Comparison of ENCODE assay signal across 11 cellular contexts in the genomic region with DNA sequence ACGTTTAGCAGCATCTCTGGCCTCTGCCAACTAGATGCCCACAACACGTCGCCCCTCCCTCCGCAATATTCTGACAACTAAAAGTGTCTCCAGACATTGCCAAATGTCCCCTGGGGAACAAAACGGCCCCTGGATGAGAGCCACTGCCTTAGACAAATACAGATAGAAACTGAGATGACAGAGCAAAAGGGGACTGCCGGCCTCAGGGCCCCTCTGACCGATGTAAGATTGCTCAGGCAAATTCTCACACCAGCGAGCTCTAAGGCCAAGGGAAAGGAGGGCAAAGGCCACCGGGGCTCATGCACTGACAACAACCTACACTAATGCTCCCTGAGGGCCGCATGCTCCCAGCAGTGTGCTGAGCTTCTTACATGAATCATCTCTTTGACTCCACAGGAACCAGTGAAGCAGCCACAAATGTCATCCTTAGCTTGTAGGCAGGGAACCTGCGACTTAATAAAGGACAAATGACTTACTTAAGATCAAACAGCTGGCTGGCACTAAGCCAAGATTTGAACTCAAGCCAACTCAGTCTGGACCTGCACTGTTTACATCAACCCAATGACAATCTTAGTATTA.
DNase-seq lines count a peak whose midpoint lies in the region; ATAC-seq and TF ChIP-seq lines count a peak whose summit lies in the region.
"Had no signal": no experiment of that assay in that cellular context is flagged by ENCODE, and none has a peak within 500 bp of the region (broad histone marks: within the 10 kb centered on the region; RNA-seq: fewer than 3 reads in every experiment).

No MANE protein-coding gene starts in this region.

- ATAC-seq in GM19463 (IDR thresholded peaks at IDR 0.05; ENCODE audit: unreplicated experiment) (peak; percentile 48), HG02759 (IDR thresholded peaks at IDR 0.05; ENCODE audit: unreplicated experiment) (no peak), HG02678 (IDR thresholded peaks at IDR 0.05; ENCODE audit: unreplicated experiment) (no peak)

- H3K4ac ChIP-seq in mesenchymal stem cell (ENCODE audit: low read depth in 1 of 2, low read length in 2 of 2): no peak overlapping the region

- H3K27me3 ChIP-seq in MG63 (no peaks in the 10 kb centered on the region), mesenchymal stem cell (ENCODE audit: control insufficient read depth in 1 of 2, insufficient read depth in 1 of 2, low read length in 2 of 2) (peaks cover 0 to 10% of the 10 kb centered on the region in 2 experiments), stomach (no peaks in the 10 kb centered on the region)

- H3K4me1 ChIP-seq in mesenchymal stem cell (ENCODE audit: control insufficient read depth, insufficient read depth, low read depth, low read length) (peaks cover 28% of the 10 kb centered on the region), stomach (no peaks in the 10 kb centered on the region)

- no peak overlapping the region for H2AFZ ChIP-seq in mesenchymal stem cell (ENCODE audit: low read depth, low read length)

- H3K9ac ChIP-seq in mesenchymal stem cell (ENCODE audit: low read length): no peak overlapping the region

- 45% methylated on average over 11 of the region's 11 CpGs for WGBS in mesenchymal stem cell
- 48 to 68% (median 57%) methylated on average over 11 of the region's 11 CpGs for WGBS in stomach, 5 donors

- H2BK120ac ChIP-seq in mesenchymal stem cell (ENCODE audit: low read depth, low read length): no peak overlapping the region

- peak overlapping the region; percentile 50 for H2AK5ac ChIP-seq in mesenchymal stem cell (ENCODE audit: low read length, severe bottlenecking)

- H3K36me3 ChIP-seq in MG63: no peaks in the 10 kb centered on the region
- H3K36me3 ChIP-seq in mesenchymal stem cell (ENCODE audit: control insufficient read depth in 1 of 2, insufficient read depth in 2 of 2, low read depth in 1 of 2, low read length in 2 of 2): no peaks in the 10 kb centered on the region
- H3K36me3 ChIP-seq in stomach: no peaks in the 10 kb centered on the region

- H3K9me3 ChIP-seq in MG63 (no peaks in the 10 kb centered on the region), mesenchymal stem cell (ENCODE audit: control insufficient read depth, low read length) (no peaks in the 10 kb centered on the region), stomach (no peaks in the 10 kb centered on the region)

- no peak overlapping the region for H4K8ac ChIP-seq in mesenchymal stem cell (ENCODE audit: low read length)

- H2BK12ac ChIP-seq in mesenchymal stem cell (ENCODE audit: low read length in 2 of 2): peak overlapping the region in 1 of 2 experiments; percentile 31

- H3K23ac ChIP-seq in mesenchymal stem cell (ENCODE audit: low read length in 2 of 2): no peak overlapping the region

- intact Hi-C loops in stomach (cut with DNase I; ENCODE audit: low total_unique reads): no loop called here

- H3K4me2 ChIP-seq in mesenchymal stem cell (ENCODE audit: low read length, poor library complexity, severe bottlenecking): no peak overlapping the region

- H3K79me1 ChIP-seq in mesenchymal stem cell (replicated peaks; ENCODE audit: low read length, poor library complexity, severe bottlenecking): no peaks in the 10 kb centered on the region

- no peak overlapping the region for H3K14ac ChIP-seq in mesenchymal stem cell (ENCODE audit: low read length in 2 of 2)

- peak; percentile 34 for DNase-seq in MG63
- peak; percentile 18 for DNase-seq in dermis blood vessel endothelial cell
- DNase-seq in mesenchymal stem cell: peak; percentile 46
- DNase-seq in stomach: no peak
- DNase-seq: activated CD4-positive, alpha-beta T cell treated with anti-CD3 and anti-CD28 coated beads for 48 hours; activated naive CD4-positive, alpha-beta T cell; mesendoderm; NCI-H2107 had no signal

- no peak overlapping the region for H2BK5ac ChIP-seq in mesenchymal stem cell (ENCODE audit: low read depth, low read length, poor library complexity, severe bottlenecking)

- H3K4me3 ChIP-seq in MG63 (no peak overlapping the region), mesenchymal stem cell (ENCODE audit: insufficient read depth in 1 of 2, low read depth in 1 of 2, low read length in 2 of 2) (no peak overlapping the region), stomach (no peak overlapping the region)

- H2BK15ac ChIP-seq in mesenchymal stem cell (ENCODE audit: low read depth, poor library complexity, severe bottlenecking): peak overlapping the region; percentile 83

- peak overlapping the region; percentile 2 for H4K91ac ChIP-seq in mesenchymal stem cell (ENCODE audit: low read length)

- no peak overlapping the region for H3K18ac ChIP-seq in mesenchymal stem cell (ENCODE audit: low read depth in 1 of 2, low read length in 2 of 2)

- no peak for TF ChIP-seq POLR2A in stomach (IDR thresholded peaks at IDR 0.05)

- TF ChIP-seq EP300 in stomach (IDR thresholded peaks at IDR 0.05): no peak

- H3K27ac ChIP-seq in mesenchymal stem cell (ENCODE audit: low read length, poor library complexity, severe bottlenecking) (peak overlapping the region; percentile 58), stomach (no peak overlapping the region)

- TF ChIP-seq CTCF in stomach (IDR thresholded peaks at IDR 0.05): no peak
